10 cellular contexts compared by ENCODE assay signal in the genomic region with DNA sequence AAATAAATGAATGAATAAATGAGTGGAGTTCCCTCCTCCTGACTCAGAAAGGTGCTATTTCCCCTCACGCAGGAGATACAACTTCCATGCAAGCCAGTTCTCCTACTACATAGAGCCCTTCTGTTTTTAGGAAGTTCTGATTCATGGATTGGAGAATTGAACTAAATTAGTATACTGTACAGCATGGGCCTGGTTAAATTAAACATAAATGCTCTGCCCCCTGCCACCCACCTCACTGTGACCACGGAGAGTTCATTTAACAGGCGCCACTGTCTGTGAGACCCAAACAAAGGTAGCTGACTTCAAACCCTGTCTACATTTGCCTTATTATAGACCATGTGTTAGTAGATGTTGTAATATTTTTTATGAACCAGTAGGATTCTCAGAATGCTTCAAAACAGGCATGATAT. TPM values are rescaled to one million over a fixed set of nuclear protein-coding genes. Genes with fewer than 3 reads are reported as not detected.
DNase-seq lines count a peak whose midpoint lies in the region; ATAC-seq and TF ChIP-seq lines count a peak whose summit lies in the region.
"Had no signal": no experiment of that assay in that cellular context is flagged by ENCODE, and none has a peak within 500 bp of the region (broad histone marks: within the 10 kb centered on the region; RNA-seq: fewer than 3 reads in every experiment).

No MANE protein-coding gene starts in this region.

- 24% methylated on average over 3 of the region's 3 CpGs for WGBS in right lobe of liver (ENCODE audit: insufficient coverage, low coverage, low lambda C conversion rate, missing lambda C conversion rate)
- 78 to 89% methylated on average over 3 of the region's 3 CpGs for WGBS in thyroid gland, 2 donors

- no peaks in the 10 kb centered on the region for H3K9me2 ChIP-seq in OCI-LY7 (ENCODE audit: insufficient read depth, low read length)

- no peaks in the 10 kb centered on the region for H3K9me3 Mint-ChIP-seq in MCF 10A (ENCODE audit: unreplicated experiment)

- H3K9me3 ChIP-seq in right lobe of liver (no peaks in the 10 kb centered on the region), thyroid gland (no peaks in the 10 kb centered on the region), OCI-LY7 (ENCODE audit: low read length) (no peaks in the 10 kb centered on the region)

- H3K4me2 ChIP-seq in OCI-LY7 (ENCODE audit: low read length), result no peak overlapping the region

- H3K4me3 ChIP-seq in right lobe of liver, result no peak overlapping the region
- H3K4me3 ChIP-seq in thyroid gland (replicated peaks in 1 of 3), result no peak overlapping the region
- no peak overlapping the region for H3K4me3 ChIP-seq in OCI-LY7 (ENCODE audit: low read depth, low read length, poor library complexity, severe bottlenecking)

- no peaks in the 10 kb centered on the region for H3K79me2 ChIP-seq in OCI-LY7 (ENCODE audit: insufficient read depth, low read depth, low read length)

- no peak for TF ChIP-seq POLR2A in right lobe of liver (IDR thresholded peaks at IDR 0.05)
- TF ChIP-seq POLR2A in thyroid gland (IDR thresholded peaks at IDR 0.05), result no peak

- peak overlapping the region; percentile 99 for H3K27ac Mint-ChIP-seq in MCF 10A (ENCODE audit: low read depth, unreplicated experiment)
- H3K27ac Mint-ChIP-seq: activated CD8-positive, alpha-beta T cell treated with anti-CD3 and anti-CD28 coated beads, Interleukin-2, amount 10 ng/mL, durations not matched to agents 7 days and 5 days had no signal

- intact Hi-C loops in MCF 10A (cut with micrococcal nuclease), result loop anchor here (10.0 kb wide), 1 partner anchor 886 kb away; the partner anchor contains the start of gene B3GALNT2
- intact Hi-C loops in right lobe of liver (cut with DNase I), result loop anchor here (10.0 kb wide), 4 partner anchors 96 to 456 kb away; no protein-coding TSS in a partner anchor
- intact Hi-C loops in thyroid gland (cut with DNase I), result loop anchor here (10.0 kb wide), 1 partner anchor 366 kb away; no protein-coding TSS in a partner anchor
- intact Hi-C loops in OCI-LY7 (cut with micrococcal nuclease; ENCODE audit: unreplicated experiment), result loop anchor here (10.0 kb wide), 1 partner anchor 256 kb away; no protein-coding TSS in a partner anchor

- peak in 2 of 4 donors; percentile 4 to 9 for ATAC-seq in right lobe of liver
- ATAC-seq: activated CD8-positive, alpha-beta T cell treated with anti-CD3 and anti-CD28 coated beads, Interleukin-2, amount 10 ng/mL, durations not matched to agents 7 days and 5 days had no signal

- H4K20me1 ChIP-seq in OCI-LY7 (ENCODE audit: insufficient read depth, low read length), result no peaks in the 10 kb centered on the region

- CTCF ChIA-PET in MCF 10A (lab: Yijun Ruan, JAX) (interaction anchor here (0.6 to 2.3 kb wide), 11 partner anchors 9 to 464 kb away, joined by 3 to 10 read pairs (median 3); no protein-coding TSS in a partner anchor), OCI-LY7 (lab: Charles Lee; ENCODE audit: unreplicated experiment) (no interaction called here)

- no peaks in the 10 kb centered on the region for H3K27me3 Mint-ChIP-seq in MCF 10A (ENCODE audit: insufficient read depth, unreplicated experiment)

- POLR2A ChIA-PET in MCF 10A (lab: Yijun Ruan, JAX), result interaction anchor here (0.6 to 16.5 kb wide), 35 partner anchors 6 to 465 kb away, joined by 3 to 307 read pairs (median 5); partner anchors contain the start of genes COA6 and IRF2BP2
- POLR2A ChIA-PET in OCI-LY7 (lab: Charles Lee), result interaction anchor here (1.1 kb wide), 1 partner anchor 8 kb away, joined by 4 read pairs; no protein-coding TSS in a partner anchor

- peaks cover 0 to 73% (median 21%) of the 10 kb centered on the region in 4 donors for H3K4me1 ChIP-seq in right lobe of liver
- H3K4me1 ChIP-seq in thyroid gland, result peaks cover 21 to 47% of the 10 kb centered on the region in 2 donors
- H3K4me1 ChIP-seq in OCI-LY7 (ENCODE audit: insufficient read depth, low read length, poor library complexity, severe bottlenecking), result peaks cover 18% of the 10 kb centered on the region

- BruUV-seq in MCF 10A (replicated peaks; lab: Mats Ljungman, UMichigan) (no TSS peak), OCI-LY7 (replicated peaks; lab: Mats Ljungman, UMichigan) (no TSS peak)

- H3K27me3 ChIP-seq in right lobe of liver, result no peaks in the 10 kb centered on the region
- no peaks in the 10 kb centered on the region for H3K27me3 ChIP-seq in thyroid gland

- TF ChIP-seq CTCF in MCF 10A (IDR thresholded peaks at IDR 0.05; ENCODE audit: unreplicated experiment), result no peak
- TF ChIP-seq CTCF in right lobe of liver (IDR thresholded peaks at IDR 0.05), result no peak
- no peak for TF ChIP-seq CTCF in thyroid gland (IDR thresholded peaks at IDR 0.05)
- no peak for TF ChIP-seq CTCF in OCI-LY7 (conservative IDR thresholded peaks at IDR 0.05; ENCODE audit: low read length)

- DNase-seq in NCI-H1694 treated with DMSO at 0.1 percent for 48 hours (lab: John Stamatoyannopoulos, UW), result peak; percentile 68
- no peak for DNase-seq in NCI-H1694 (lab: John Stamatoyannopoulos, UW)
- peak; percentile 47 for DNase-seq in MCF 10A (ENCODE audit: unreplicated experiment)
- no peak for DNase-seq in right lobe of liver
- no peak for DNase-seq in thyroid gland
- DNase-seq in NCI-H510A treated with DMSO at 0.1 percent for 48 hours (lab: John Stamatoyannopoulos, UW), result no peak
- DNase-seq in OCI-LY7 (ENCODE audit: low spot score), result no peak
- no peak for DNase-seq in NCI-H1105 treated with DMSO at 0.1 percent for 48 hours (lab: John Stamatoyannopoulos, UW)
- DNase-seq: activated CD8-positive, alpha-beta T cell treated with anti-CD3 and anti-CD28 coated beads, Interleukin-2, amount 10 ng/mL, durations not matched to agents 7 days and 5 days; midbrain had no signal

- H2AFZ ChIP-seq in OCI-LY7 (ENCODE audit: low read length), result no peak overlapping the region

- H3K27ac ChIP-seq in right lobe of liver, result peak overlapping the region; percentile 69 to 85 (median 79)
- H3K27ac ChIP-seq in thyroid gland, result peak overlapping the region; percentile 50 to 71 (median 53)
- H3K27ac ChIP-seq in OCI-LY7 (ENCODE audit: low read depth, low read length, poor library complexity, severe bottlenecking), result no peak overlapping the region

- H3K4me1 Mint-ChIP-seq in MCF 10A (ENCODE audit: insufficient read depth, unreplicated experiment), result peaks cover 54% of the 10 kb centered on the region

- H3K36me3 Mint-ChIP-seq in MCF 10A (ENCODE audit: insufficient read depth, unreplicated experiment), result peaks cover 15% of the 10 kb centered on the region

- H3K4me3 Mint-ChIP-seq in MCF 10A (ENCODE audit: unreplicated experiment), result no peak overlapping the region
- H3K4me3 Mint-ChIP-seq: activated CD8-positive, alpha-beta T cell treated with anti-CD3 and anti-CD28 coated beads, Interleukin-2, amount 10 ng/mL, durations not matched to agents 7 days and 5 days had no signal

- H3K36me3 ChIP-seq in right lobe of liver (no peaks in the 10 kb centered on the region), thyroid gland (no peaks in the 10 kb centered on the region), OCI-LY7 (ENCODE audit: insufficient read depth, low read length) (no peaks in the 10 kb centered on the region)

RNA-seq across cellular contexts. Expression of gene IRF2BP2, which starts 9.1 kb away (rescaled TPM):
- 149 and 217 TPM in 2 replicates for total RNA-seq in MCF 10A (2022)
- 10 to 100 TPM; 35.3 to 93.2 (median 56.8) TPM for total RNA-seq in right lobe of liver
- 100 to 1,000 TPM; 106 to 125 (median 115) TPM for total RNA-seq in thyroid gland
- total RNA-seq in OCI-LY7 (2014; rRNA removed; shearing (Covaris generic)), result 30.2 and 40.6 TPM in 2 replicates
- total RNA-seq in OCI-LY7 (2022), result 64.6 and 65.9 TPM in 2 replicates

Comparison
In these comparisons a context has a peak if more than half of its experiments do, and no peak if none do; other contexts are left out.
1. DNase-seq: peak in NCI-H1694 treated with DMSO at 0.1 percent for 48 hours (single experiment) and MCF 10A (single experiment); none in NCI-H1694 (single experiment), right lobe of liver (0 of 3), thyroid gland (0 of 2), NCI-H510A treated with DMSO at 0.1 percent for 48 hours (single experiment), OCI-LY7 (single experiment) and NCI-H1105 treated with DMSO at 0.1 percent for 48 hours (single experiment).